In genomic region chr22:44678245-44678979, GRCh38 we compare ENCODE assay signal across 2 cellular contexts.
TF ChIP-seq lines count a peak whose summit lies in the region.

No MANE protein-coding gene starts in this region.

TF ChIP-seq in Ishikawa, 13 proteins besides CTCF, POLR2A, EP300 and RAD21:
- TF ChIP-seq FOXM1 (IDR thresholded peaks at IDR 0.05; ENCODE audit: borderline replicate concordance, low read depth) (no peak), CEBPB (IDR thresholded peaks at IDR 0.05) (peak; percentile 55; the same call in 1 of the 2 replicates), NFIC (IDR thresholded peaks at IDR 0.05) (no peak), TAF1 (IDR thresholded peaks at IDR 0.05; ENCODE audit: low read depth) (no peak), USF1 (IDR thresholded peaks at IDR 0.05) (no peak)
- TF ChIP-seq, protein P1, sequence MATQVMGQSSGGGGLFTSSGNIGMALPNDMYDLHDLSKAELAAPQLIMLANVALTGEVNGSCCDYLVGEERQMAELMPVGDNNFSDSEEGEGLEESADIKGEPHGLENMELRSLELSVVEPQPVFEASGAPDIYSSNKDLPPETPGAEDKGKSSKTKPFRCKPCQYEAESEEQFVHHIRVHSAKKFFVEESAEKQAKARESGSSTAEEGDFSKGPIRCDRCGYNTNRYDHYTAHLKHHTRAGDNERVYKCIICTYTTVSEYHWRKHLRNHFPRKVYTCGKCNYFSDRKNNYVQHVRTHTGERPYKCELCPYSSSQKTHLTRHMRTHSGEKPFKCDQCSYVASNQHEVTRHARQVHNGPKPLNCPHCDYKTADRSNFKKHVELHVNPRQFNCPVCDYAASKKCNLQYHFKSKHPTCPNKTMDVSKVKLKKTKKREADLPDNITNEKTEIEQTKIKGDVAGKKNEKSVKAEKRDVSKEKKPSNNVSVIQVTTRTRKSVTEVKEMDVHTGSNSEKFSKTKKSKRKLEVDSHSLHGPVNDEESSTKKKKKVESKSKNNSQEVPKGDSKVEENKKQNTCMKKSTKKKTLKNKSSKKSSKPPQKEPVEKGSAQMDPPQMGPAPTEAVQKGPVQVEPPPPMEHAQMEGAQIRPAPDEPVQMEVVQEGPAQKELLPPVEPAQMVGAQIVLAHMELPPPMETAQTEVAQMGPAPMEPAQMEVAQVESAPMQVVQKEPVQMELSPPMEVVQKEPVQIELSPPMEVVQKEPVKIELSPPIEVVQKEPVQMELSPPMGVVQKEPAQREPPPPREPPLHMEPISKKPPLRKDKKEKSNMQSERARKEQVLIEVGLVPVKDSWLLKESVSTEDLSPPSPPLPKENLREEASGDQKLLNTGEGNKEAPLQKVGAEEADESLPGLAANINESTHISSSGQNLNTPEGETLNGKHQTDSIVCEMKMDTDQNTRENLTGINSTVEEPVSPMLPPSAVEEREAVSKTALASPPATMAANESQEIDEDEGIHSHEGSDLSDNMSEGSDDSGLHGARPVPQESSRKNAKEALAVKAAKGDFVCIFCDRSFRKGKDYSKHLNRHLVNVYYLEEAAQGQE (IDR thresholded peaks at IDR 0.05; ENCODE audit: low read depth), result no peak
TF ChIP-seq in Ishikawa: peak in this region for 1.

TF ChIP-seq in H1, 55 proteins besides CTCF, POLR2A, EP300 and RAD21:
- TF ChIP-seq RXRA (IDR thresholded peaks at IDR 0.05; ENCODE audit: insufficient read depth, low read depth, low read length) (no peak), CEBPB (IDR thresholded peaks at IDR 0.05; ENCODE audit: low read depth, low read length) (peak; percentile 17; the same call in 1 of the 2 replicates)
